In genomic region chr10:85790155-85790789, GRCh38 we compare ENCODE assay signal across 22 cellular contexts.
"Had no signal": no experiment of that assay in that cellular context is flagged by ENCODE, and none has a peak within 500 bp of the region (broad histone marks: within the 10 kb centered on the region; RNA-seq: fewer than 3 reads in every experiment).

No MANE protein-coding gene starts in this region.

- H3K9me3 ChIP-seq: esophagus muscularis mucosa, gastrocnemius medialis, left ventricle myocardium inferior, lower lobe of right lung, ovary, thyroid gland, upper lobe of left lung, uterus had no signal

- H3K36me3 ChIP-seq: esophagus muscularis mucosa, gastrocnemius medialis, left ventricle myocardium inferior, lower lobe of right lung, ovary, thyroid gland, upper lobe of left lung, uterus had no signal

- H3K27ac ChIP-seq: epithelial cell of prostate, esophagus muscularis mucosa, gastrocnemius medialis, left ventricle myocardium inferior, lower lobe of right lung, ovary, thyroid gland, upper lobe of left lung, uterus had no signal

- H3K27me3 Mint-ChIP-seq: dendritic cell treated with granulocyte-macrophage colony-stimulating factor and Interleukin-4, amounts not matched to agents 40 ng/mL and 50 ng/mL, for 4 days had no signal

- H3K4me1 ChIP-seq: uterus had no signal

- H3K36me3 Mint-ChIP-seq: naive B cell had no signal

- DNase-seq: effector memory CD8-positive, alpha-beta T cell; islet precursor cell; left cardiac atrium; left ventricle myocardium inferior; lower lobe of right lung; mesenchymal stem cell; midbrain; naive B cell; ovary; right cardiac atrium; small intestine; stimulated activated CD4-positive, alpha-beta T cell treated with anti-CD3 and anti-CD28 coated beads, Interleukin-12 subunit alpha, Interleukin-12 subunit beta, amount 100 ng/mL, for 4 hours; stimulated activated CD4-positive, alpha-beta T cell treated with anti-CD3 and anti-CD28 coated beads, Interleukin-2, amount 100 ng/mL, for 48 hours; stimulated activated naive CD4-positive, alpha-beta T cell treated with Interleukin-2 at 50 U/mL for 16 hours; thyroid gland; uterus had no signal

- H3K4me3 ChIP-seq: esophagus muscularis mucosa, gastrocnemius medialis, left ventricle myocardium inferior, lower lobe of right lung, ovary, thyroid gland, upper lobe of left lung, uterus had no signal

- H3K9me3 Mint-ChIP-seq: dendritic cell treated with granulocyte-macrophage colony-stimulating factor and Interleukin-4, amounts not matched to agents 40 ng/mL and 50 ng/mL, for 4 days; effector memory CD8-positive, alpha-beta T cell had no signal

- H3K27ac Mint-ChIP-seq: dendritic cell treated with granulocyte-macrophage colony-stimulating factor and Interleukin-4, amounts not matched to agents 40 ng/mL and 50 ng/mL, for 4 days; effector memory CD8-positive, alpha-beta T cell; progenitor cell of endocrine pancreas had no signal

- H3K4me3 Mint-ChIP-seq: dendritic cell treated with granulocyte-macrophage colony-stimulating factor and Interleukin-4, amounts not matched to agents 40 ng/mL and 50 ng/mL, for 4 days; effector memory CD8-positive, alpha-beta T cell had no signal

- H3K4me1 Mint-ChIP-seq: naive B cell had no signal

- H3K27me3 ChIP-seq: esophagus muscularis mucosa, gastrocnemius medialis, ovary, thyroid gland, upper lobe of left lung, uterus had no signal

- ATAC-seq: effector memory CD8-positive, alpha-beta T cell; gastrocnemius medialis; left cardiac atrium; lower lobe of right lung; right cardiac atrium had no signal
